8 cellular contexts compared by ENCODE assay signal in genomic region chr2:121356058-121356640, GRCh38.
A peak's percentile ranks its signal among the peaks of the same experiment; 100 is the strongest.
DNase-seq lines count a peak whose midpoint lies in the region; ATAC-seq and TF ChIP-seq lines count a peak whose summit lies in the region.

No MANE protein-coding gene starts in this region.

- no peaks in the 10 kb centered on the region for H3K9me3 ChIP-seq in thyroid gland

- H3K36me3 Mint-ChIP-seq in activated CD4-positive, alpha-beta T cell treated with anti-CD3 and anti-CD28 coated beads, Interleukin-2, amount 10 ng/mL, durations not matched to agents 24 days and 14 days (ENCODE audit: low read depth) = peaks cover 35% of the 10 kb centered on the region
- peaks cover 56% of the 10 kb centered on the region for H3K36me3 Mint-ChIP-seq in stimulated activated memory B cell treated with anti-CD40 and anti-IgM and Interleukin-4, amounts not matched to agents 10 μg/mL and 1 μg/mL and 100 μg/mL, for 72 hours

- H3K27me3 ChIP-seq in kidney epithelial cell (ENCODE audit: control insufficient read depth, insufficient read depth, low read length) = no peaks in the 10 kb centered on the region
- no peaks in the 10 kb centered on the region for H3K27me3 ChIP-seq in thyroid gland

- 38 to 47% methylated on average over 9 of the region's 9 CpGs for whole genome bisulfite sequencing in thyroid gland, 2 donors

- peaks cover 30 to 54% of the 10 kb centered on the region in 2 donors for H3K4me1 ChIP-seq in thyroid gland

- TF ChIP-seq CTCF in kidney epithelial cell (IDR thresholded peaks at IDR 0.05; ENCODE audit: insufficient read depth, low read length, poor library complexity, severe bottlenecking) (peak; percentile 77), thyroid gland (IDR thresholded peaks at IDR 0.05) (peak; percentile 27 to 89 (median 77))

- no peak overlapping the region for H3K4me3 Mint-ChIP-seq in activated CD4-positive, alpha-beta T cell treated with anti-CD3 and anti-CD28 coated beads, Interleukin-2, amount 10 ng/mL, durations not matched to agents 24 days and 14 days
- H3K4me3 Mint-ChIP-seq in stimulated activated memory B cell treated with anti-CD40 and anti-IgM and Interleukin-4, amounts not matched to agents 10 μg/mL and 1 μg/mL and 100 μg/mL, for 72 hours = no peak overlapping the region

- in situ Hi-C loops in T47D (cut with HindIII; ENCODE audit: low pct_unique_long_range_greater_than_20kb, low sequenced_read_pairs) = no loop called here

- H3K27ac Mint-ChIP-seq in activated CD4-positive, alpha-beta T cell treated with anti-CD3 and anti-CD28 coated beads, Interleukin-2, amount 10 ng/mL, durations not matched to agents 24 days and 14 days = no peak overlapping the region
- H3K27ac Mint-ChIP-seq in stimulated activated memory B cell treated with anti-CD40 and anti-IgM and Interleukin-4, amounts not matched to agents 10 μg/mL and 1 μg/mL and 100 μg/mL, for 72 hours = no peak overlapping the region

- peak overlapping the region; percentile 55 to 80 (median 72) for H3K27ac ChIP-seq in thyroid gland

- H3K9me3 Mint-ChIP-seq in activated CD4-positive, alpha-beta T cell treated with anti-CD3 and anti-CD28 coated beads, Interleukin-2, amount 10 ng/mL, durations not matched to agents 24 days and 14 days = no peaks in the 10 kb centered on the region
- no peaks in the 10 kb centered on the region for H3K9me3 Mint-ChIP-seq in stimulated activated memory B cell treated with anti-CD40 and anti-IgM and Interleukin-4, amounts not matched to agents 10 μg/mL and 1 μg/mL and 100 μg/mL, for 72 hours

- intact Hi-C loops in activated CD4-positive, alpha-beta T cell treated with anti-CD3 and anti-CD28 coated beads, Interleukin-2, amount 10 ng/mL, durations not matched to agents 24 days and 14 days (cut with micrococcal nuclease) = loop anchor here (10.0 kb wide), 1 partner anchor 271 kb away; no protein-coding TSS in a partner anchor
- intact Hi-C loops in thyroid gland (cut with DNase I) = loop anchor here (5.0 kb wide), 1 partner anchor 254 kb away; no protein-coding TSS in a partner anchor

- H3K4me1 Mint-ChIP-seq in activated CD4-positive, alpha-beta T cell treated with anti-CD3 and anti-CD28 coated beads, Interleukin-2, amount 10 ng/mL, durations not matched to agents 24 days and 14 days = peaks cover 1% of the 10 kb centered on the region
- peaks cover 4% of the 10 kb centered on the region for H3K4me1 Mint-ChIP-seq in stimulated activated memory B cell treated with anti-CD40 and anti-IgM and Interleukin-4, amounts not matched to agents 10 μg/mL and 1 μg/mL and 100 μg/mL, for 72 hours

- H3K36me3 ChIP-seq in kidney epithelial cell (ENCODE audit: control insufficient read depth, insufficient read depth, low read length) (peaks cover 5% of the 10 kb centered on the region), thyroid gland (peaks cover 7 to 25% of the 10 kb centered on the region in 2 donors)

- H3K27me3 Mint-ChIP-seq in activated CD4-positive, alpha-beta T cell treated with anti-CD3 and anti-CD28 coated beads, Interleukin-2, amount 10 ng/mL, durations not matched to agents 24 days and 14 days = no peaks in the 10 kb centered on the region
- H3K27me3 Mint-ChIP-seq in stimulated activated memory B cell treated with anti-CD40 and anti-IgM and Interleukin-4, amounts not matched to agents 10 μg/mL and 1 μg/mL and 100 μg/mL, for 72 hours = no peaks in the 10 kb centered on the region

- ATAC-seq in stimulated activated memory B cell treated with anti-CD40 and anti-IgM and Interleukin-4, amounts not matched to agents 10 μg/mL and 1 μg/mL and 100 μg/mL, for 72 hours = no peak

- no peak for TF ChIP-seq POLR2A in thyroid gland (IDR thresholded peaks at IDR 0.05)

- H3K4me3 ChIP-seq in kidney epithelial cell (ENCODE audit: low read depth, low read length) = no peak overlapping the region
- H3K4me3 ChIP-seq in thyroid gland (replicated peaks in 1 of 3) = no peak overlapping the region

- peak; percentile 75 for DNase-seq in activated CD4-positive, alpha-beta T cell treated with anti-CD3 and anti-CD28 coated beads, Interleukin-2, amount 10 ng/mL, durations not matched to agents 24 days and 14 days
- no peak for DNase-seq in activated CD4-positive, alpha-beta T cell treated with anti-CD3 and anti-CD28 coated beads for 4 hours
- DNase-seq in HS-5 (ENCODE audit: low read depth) = peak; percentile 22
- peak; percentile 77 for DNase-seq in NCI-H69 (lab: John Stamatoyannopoulos, UW)
- DNase-seq in T47D (ENCODE audit: low read depth in 1 of 2, low spot score in 1 of 2) = peak; percentile 31 to 74
- peak; percentile 39 for DNase-seq in kidney epithelial cell (ENCODE audit: low read depth)
- DNase-seq in thyroid gland = peak; percentile 60 to 66

Comparison
In these comparisons a context has a peak if more than half of its experiments do, and no peak if none do; other contexts are left out.
1. DNase-seq: peak in activated CD4-positive, alpha-beta T cell treated with anti-CD3 and anti-CD28 coated beads, Interleukin-2, amount 10 ng/mL, durations not matched to agents 24 days and 14 days (single experiment), HS-5 (single experiment), NCI-H69 (single experiment), T47D (2 of 2), kidney epithelial cell (single experiment) and thyroid gland (2 of 2); none in activated CD4-positive, alpha-beta T cell treated with anti-CD3 and anti-CD28 coated beads for 4 hours (0 of 2).